20 cellular contexts compared by ENCODE assay signal in the genomic region with DNA sequence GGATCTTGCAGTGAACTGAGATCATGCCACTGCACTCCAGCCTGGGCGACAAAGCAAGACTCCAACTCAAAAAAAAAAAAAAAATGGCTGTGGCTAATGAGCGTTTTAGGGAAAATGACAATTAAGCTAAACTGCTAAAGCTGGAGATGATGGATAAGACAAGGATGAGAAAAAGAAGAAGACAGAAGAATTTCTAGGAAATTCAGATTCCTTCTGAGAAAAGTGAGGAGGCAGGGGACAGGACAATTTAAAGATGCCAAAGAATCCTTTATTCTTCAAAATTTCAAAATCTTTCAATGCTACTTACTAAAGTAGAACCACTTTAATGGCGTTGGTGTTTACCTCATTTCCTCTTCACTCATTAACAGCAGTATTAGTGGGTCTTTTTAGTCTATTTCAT. TPM values are rescaled to one million over a fixed set of nuclear protein-coding genes. Genes with fewer than 3 reads are reported as not detected.
DNase-seq lines count a peak whose midpoint lies in the region; ATAC-seq and TF ChIP-seq lines count a peak whose summit lies in the region.
"Had no signal": no experiment of that assay in that cellular context is flagged by ENCODE, and none has a peak within 500 bp of the region (broad histone marks: within the 10 kb centered on the region; RNA-seq: fewer than 3 reads in every experiment).

No MANE protein-coding gene starts in this region.

- no peak for DNase-seq in heart right ventricle
- DNase-seq in cardiac septum (ENCODE audit: low spot score), result no peak
- no peak for DNase-seq in HL-60 (ENCODE audit: low read depth in 1 of 2, low spot score in 1 of 2)
- no peak for DNase-seq in epithelial cell of prostate (ENCODE audit: low read depth, low spot score)
- no peak for DNase-seq in NCI-H748 treated with DMSO at 0.1 percent for 48 hours (lab: John Stamatoyannopoulos, UW)
- no peak for DNase-seq in NCI-H524 (lab: John Stamatoyannopoulos, UW)
- DNase-seq in stomach, result no peak
- DNase-seq: CD4-positive, alpha-beta T cell; Karpas-422; NCI-H1105 treated with DMSO at 0.1 percent for 48 hours; NCI-H146; NCI-H1930; NCI-H2107; NCI-H524 treated with DMSO at 0.1 percent for 48 hours; NCI-H82; NK-92 treated with Interleukin-12 subunit alpha and Interleukin-12 subunit beta, amount 100 ng/mL, for 24 hours; PC-9; SHP77 had no signal

- no peak for ATAC-seq in heart right ventricle

- 75 to 93% methylated on average over 3 of the region's 3 CpGs for WGBS in heart right ventricle, 2 donors
- WGBS in stomach, 5 donors, result 73 to 95% (median 81%) methylated on average over 3 of the region's 3 CpGs

- H3K36me3 ChIP-seq in heart right ventricle (no peaks in the 10 kb centered on the region), skeletal muscle tissue (ENCODE audit: control insufficient read depth in 3 of 3, insufficient read depth in 3 of 3, low read length in 3 of 3) (no peaks in the 10 kb centered on the region), stomach (no peaks in the 10 kb centered on the region)
- H3K36me3 ChIP-seq: BLaER1 had no signal

- H3K4me3 ChIP-seq in heart right ventricle, result no peak overlapping the region
- no peak overlapping the region for H3K4me3 ChIP-seq in HL-60 (replicated peaks; ENCODE audit: insufficient read depth, low read length)
- no peak overlapping the region for H3K4me3 ChIP-seq in skeletal muscle tissue (ENCODE audit: low read length in 3 of 3)
- no peak overlapping the region for H3K4me3 ChIP-seq in stomach
- H3K4me3 ChIP-seq: BLaER1, PC-9 had no signal

- no peak for TF ChIP-seq EP300 in stomach (IDR thresholded peaks at IDR 0.05)

- H3K9ac ChIP-seq in skeletal muscle tissue (ENCODE audit: low read depth in 1 of 3, low read length in 3 of 3), result no peak overlapping the region
- H3K9ac ChIP-seq: BLaER1 had no signal

- H3K4me1 ChIP-seq in heart right ventricle (peaks cover 0 to 56% (median 32%) of the 10 kb centered on the region in 9 donors), skeletal muscle tissue (ENCODE audit: control insufficient read depth in 3 of 3, insufficient read depth in 3 of 3, low read length in 3 of 3) (peaks cover 15 to 28% (median 16%) of the 10 kb centered on the region in 3 donors), stomach (peaks cover 0 to 10% (median 0%) of the 10 kb centered on the region in 4 donors)
- H3K4me1 ChIP-seq: BLaER1 had no signal

- TF ChIP-seq CTCF in heart right ventricle (IDR thresholded peaks at IDR 0.05) (no peak), HL-60 (IDR thresholded peaks at IDR 0.05; ENCODE audit: insufficient read depth, low read length) (no peak), stomach (IDR thresholded peaks at IDR 0.05) (no peak)

- H3K27ac ChIP-seq in heart right ventricle (peak overlapping the region in 9 of 10 donors; percentile 23 to 87 (median 72)), HL-60 (replicated peaks) (peak overlapping the region; percentile 51), epithelial cell of prostate (peak overlapping the region; percentile 45), skeletal muscle tissue (ENCODE audit: low read depth, low read length) (peak overlapping the region; percentile 73), stomach (peak overlapping the region in 1 of 5 donors; percentile 59)
- H3K27ac ChIP-seq: BLaER1, PC-9 had no signal

- no peaks in the 10 kb centered on the region for H3K9me3 ChIP-seq in heart right ventricle
- no peaks in the 10 kb centered on the region for H3K9me3 ChIP-seq in skeletal muscle tissue (ENCODE audit: control insufficient read depth in 3 of 3, low read length in 3 of 3)
- no peaks in the 10 kb centered on the region for H3K9me3 ChIP-seq in stomach
- H3K9me3 ChIP-seq: BLaER1 had no signal

- intact Hi-C loops in heart right ventricle (cut with DNase I) (loop anchor here in 1 of 10 donors (10.0 kb wide), 1 partner anchor 240 kb away; no protein-coding TSS in a partner anchor), cardiac septum (cut with DNase I) (no loop called here), stomach (cut with DNase I; ENCODE audit: low total_unique reads) (no loop called here)

- no peaks in the 10 kb centered on the region for H3K27me3 ChIP-seq in heart right ventricle
- no peaks in the 10 kb centered on the region for H3K27me3 ChIP-seq in HL-60 (ENCODE audit: insufficient read depth, poor library complexity, severe bottlenecking)
- H3K27me3 ChIP-seq in skeletal muscle tissue (ENCODE audit: control insufficient read depth in 3 of 3, insufficient read depth in 3 of 3, low read length in 3 of 3), result no peaks in the 10 kb centered on the region
- no peaks in the 10 kb centered on the region for H3K27me3 ChIP-seq in stomach
- H3K27me3 ChIP-seq: BLaER1 had no signal

- TF ChIP-seq POLR2A in stomach (IDR thresholded peaks at IDR 0.05), result no peak

RNA-seq across cellular contexts. Expression of gene PALLD, which starts 7.7 kb away (rescaled TPM):
- 1,000 to 10,000 TPM in 3 of 10 donors, 100 to 1,000 TPM in 7; 588 to 1,537 (median 701) TPM for total RNA-seq in heart right ventricle
- polyA plus RNA-seq in heart right ventricle, result 100 to 1,000 TPM; 169 to 484 TPM
- total RNA-seq in cardiac septum, result 705 TPM
- 140 TPM for total RNA-seq in skeletal muscle tissue
- total RNA-seq in stomach, result 100 to 1,000 TPM; 204 to 984 (median 301) TPM
- 100 to 1,000 TPM in 1 of 3 donors, 10 to 100 TPM in 2; 75.9 to 105 (median 85.8) TPM for polyA plus RNA-seq in stomach

RNA-seq across cellular contexts. Expression of gene DDX60L, which starts 24.2 kb away (rescaled TPM):
- 10 to 100 TPM in 3 of 10 donors, 1 to 10 TPM in 7; 5.8 to 16.8 (median 9.3) TPM for total RNA-seq in heart right ventricle
- polyA plus RNA-seq in heart right ventricle, result 10 to 100 TPM in 1 of 2 donors, 1 to 10 TPM in 1; 2.7 to 16.6 TPM
- total RNA-seq in cardiac septum, result 9.9 TPM
- total RNA-seq in skeletal muscle tissue, result 15.7 TPM
- total RNA-seq in stomach, result 10 to 100 TPM; 14.6 to 44.4 (median 23.0) TPM
- 10 to 100 TPM in 1 of 3 donors, 1 to 10 TPM in 2; 4.2 to 13.1 (median 6.2) TPM for polyA plus RNA-seq in stomach
